In the genomic region with DNA sequence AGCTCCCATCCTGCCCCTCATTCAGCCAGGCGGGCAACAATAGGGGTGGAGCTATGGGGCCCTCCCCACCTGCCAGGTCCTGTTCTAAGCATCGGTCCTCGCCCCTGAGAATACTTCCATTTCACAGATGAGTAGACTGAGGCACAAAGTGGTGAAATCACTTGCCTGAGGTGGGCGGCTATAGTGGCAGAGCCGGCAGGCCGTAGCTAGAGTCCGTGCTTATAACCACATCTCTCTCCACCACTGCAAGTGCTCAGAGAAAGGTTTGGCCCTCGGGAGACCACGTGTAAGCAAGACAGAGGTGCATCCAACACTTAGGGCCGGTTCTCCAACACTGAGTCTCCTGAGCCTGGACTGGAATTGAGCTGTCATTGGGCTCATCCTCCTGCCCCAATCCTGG, we compare ENCODE assay signal across 30 cellular contexts.
"Had no signal": no experiment of that assay in that cellular context is flagged by ENCODE, and none has a peak within 500 bp of the region (broad histone marks: within the 10 kb centered on the region; RNA-seq: fewer than 3 reads in every experiment).

No MANE protein-coding gene starts in this region.

- H3K4me3 Mint-ChIP-seq: activated CD4-positive, alpha-beta memory T cell treated with anti-CD3 and anti-CD28 coated beads, Interleukin-2, amount 10 ng/mL, durations not matched to agents 7 days and 5 days; activated CD8-positive, alpha-beta memory T cell treated with anti-CD3 and anti-CD28 coated beads, Interleukin-2, amount 10 ng/mL, durations not matched to agents 7 days and 5 days; activated naive CD4-positive, alpha-beta T cell treated with anti-CD3 and anti-CD28 coated beads, Interleukin-2, amount 50 U/mL, for 24 hours; activated naive CD8-positive, alpha-beta T cell treated with anti-CD3 and anti-CD28 coated beads, Interleukin-2, amount 10 ng/mL, durations not matched to agents 7 days and 5 days had no signal

- H3K27ac ChIP-seq: ascending aorta, KMS-11, SJCRH30, SK-N-MC, WERI-Rb-1 had no signal

- H3K4me1 ChIP-seq: breast epithelium, SJCRH30 had no signal

- H3K4me2 ChIP-seq: KMS-11 had no signal

- H3K9ac ChIP-seq: KMS-11 had no signal

- H3K9me3 ChIP-seq: ascending aorta, breast epithelium, SJCRH30 had no signal

- H3K27ac Mint-ChIP-seq: activated CD4-positive, alpha-beta memory T cell treated with anti-CD3 and anti-CD28 coated beads, Interleukin-2, amount 10 ng/mL, durations not matched to agents 7 days and 5 days; activated CD8-positive, alpha-beta memory T cell treated with anti-CD3 and anti-CD28 coated beads, Interleukin-2, amount 10 ng/mL, durations not matched to agents 7 days and 5 days; activated naive CD4-positive, alpha-beta T cell treated with anti-CD3 and anti-CD28 coated beads, Interleukin-2, amount 50 U/mL, for 24 hours; activated naive CD8-positive, alpha-beta T cell treated with anti-CD3 and anti-CD28 coated beads, Interleukin-2, amount 10 ng/mL, durations not matched to agents 7 days and 5 days had no signal

- DNase-seq: activated CD4-positive, alpha-beta memory T cell treated with anti-CD3 and anti-CD28 coated beads, Interleukin-2, amount 10 ng/mL, durations not matched to agents 7 days and 5 days; activated CD4-positive, alpha-beta T cell treated with anti-CD3 and anti-CD28 coated beads for 1 hour; activated CD4-positive, alpha-beta T cell treated with anti-CD3 and anti-CD28 coated beads for 48 hours; activated CD4-positive, CD25-positive, alpha-beta regulatory T cell; activated CD8-positive, alpha-beta memory T cell treated with anti-CD3 and anti-CD28 coated beads for 24 hours; activated CD8-positive, alpha-beta memory T cell treated with anti-CD3 and anti-CD28 coated beads, Interleukin-2, amount 10 ng/mL, durations not matched to agents 7 days and 5 days; activated CD8-positive, alpha-beta memory T cell treated with anti-CD3 and anti-CD28 coated beads, Interleukin-2, amount 50 U/mL, for 48 hours; activated effector memory CD4-positive, alpha-beta T cell treated with anti-CD3 and anti-CD28 coated beads, Interleukin-2, amount 50 U/mL, for 16 hours; activated naive CD4-positive, alpha-beta T cell treated with Interleukin-2 at 50 U/mL for 16 hours; activated naive CD8-positive, alpha-beta T cell treated with anti-CD3 and anti-CD28 coated beads, Interleukin-2, amount 10 ng/mL, durations not matched to agents 7 days and 5 days; activated T-cell treated with anti-CD3 and anti-CD28 coated beads, Interleukin-2, amount 50 U/mL, for 48 hours; MM.1S; NCI-H1092; NCI-H1436 treated with DMSO at 0.1 percent for 48 hours; NCI-H1694 treated with DMSO at 0.1 percent for 48 hours; NCI-H2029; NCI-H345; NCI-H524 treated with DMSO at 0.1 percent for 48 hours; NCI-H748 treated with DMSO at 0.1 percent for 48 hours; NK-92 treated with Interleukin-12 subunit alpha and Interleukin-12 subunit beta, amount 100 ng/mL, for 24 hours; PC-3; SHP77; SJCRH30; T1000; WERI-Rb-1 had no signal

- H3K36me3 ChIP-seq: ascending aorta, breast epithelium, SJCRH30, WERI-Rb-1 had no signal

- ATAC-seq: activated CD8-positive, alpha-beta memory T cell treated with anti-CD3 and anti-CD28 coated beads, Interleukin-2, amount 10 ng/mL, durations not matched to agents 7 days and 5 days; PC-3 had no signal

- H3K9me3 Mint-ChIP-seq: activated CD4-positive, alpha-beta memory T cell treated with anti-CD3 and anti-CD28 coated beads, Interleukin-2, amount 10 ng/mL, durations not matched to agents 7 days and 5 days; activated naive CD4-positive, alpha-beta T cell treated with anti-CD3 and anti-CD28 coated beads, Interleukin-2, amount 50 U/mL, for 24 hours; activated naive CD8-positive, alpha-beta T cell treated with anti-CD3 and anti-CD28 coated beads, Interleukin-2, amount 10 ng/mL, durations not matched to agents 7 days and 5 days had no signal

- H3K4me3 ChIP-seq: ascending aorta, breast epithelium, SJCRH30, SK-N-MC had no signal

- H3K36me3 Mint-ChIP-seq: activated CD8-positive, alpha-beta memory T cell treated with anti-CD3 and anti-CD28 coated beads, Interleukin-2, amount 10 ng/mL, durations not matched to agents 7 days and 5 days; activated naive CD4-positive, alpha-beta T cell treated with anti-CD3 and anti-CD28 coated beads, Interleukin-2, amount 50 U/mL, for 24 hours; activated naive CD8-positive, alpha-beta T cell treated with anti-CD3 and anti-CD28 coated beads, Interleukin-2, amount 10 ng/mL, durations not matched to agents 7 days and 5 days had no signal

- H3K27me3 ChIP-seq: ascending aorta, breast epithelium, SJCRH30 had no signal

- H3K4me1 Mint-ChIP-seq: activated CD4-positive, alpha-beta memory T cell treated with anti-CD3 and anti-CD28 coated beads, Interleukin-2, amount 10 ng/mL, durations not matched to agents 7 days and 5 days; activated CD8-positive, alpha-beta memory T cell treated with anti-CD3 and anti-CD28 coated beads, Interleukin-2, amount 10 ng/mL, durations not matched to agents 7 days and 5 days; activated naive CD4-positive, alpha-beta T cell treated with anti-CD3 and anti-CD28 coated beads, Interleukin-2, amount 50 U/mL, for 24 hours; activated naive CD8-positive, alpha-beta T cell treated with anti-CD3 and anti-CD28 coated beads, Interleukin-2, amount 10 ng/mL, durations not matched to agents 7 days and 5 days had no signal

- H3K27me3 Mint-ChIP-seq: activated CD4-positive, alpha-beta memory T cell treated with anti-CD3 and anti-CD28 coated beads, Interleukin-2, amount 10 ng/mL, durations not matched to agents 7 days and 5 days; activated CD8-positive, alpha-beta memory T cell treated with anti-CD3 and anti-CD28 coated beads, Interleukin-2, amount 10 ng/mL, durations not matched to agents 7 days and 5 days; activated naive CD4-positive, alpha-beta T cell treated with anti-CD3 and anti-CD28 coated beads, Interleukin-2, amount 50 U/mL, for 24 hours; activated naive CD8-positive, alpha-beta T cell treated with anti-CD3 and anti-CD28 coated beads, Interleukin-2, amount 10 ng/mL, durations not matched to agents 7 days and 5 days had no signal
